In genomic region chr18:25164211-25164836, GRCh38 we compare ENCODE assay signal across 9 cellular contexts.
DNase-seq lines count a peak whose midpoint lies in the region; ATAC-seq and TF ChIP-seq lines count a peak whose summit lies in the region.
"Had no signal": no experiment of that assay in that cellular context is flagged by ENCODE, and none has a peak within 500 bp of the region (broad histone marks: within the 10 kb centered on the region; RNA-seq: fewer than 3 reads in every experiment).

No MANE protein-coding gene starts in this region.

- peaks cover 15% of the 10 kb centered on the region for H3K27me3 Mint-ChIP-seq in CD4-positive, CD25-positive, alpha-beta regulatory T cell

- no peaks in the 10 kb centered on the region for H3K36me3 Mint-ChIP-seq in CD4-positive, CD25-positive, alpha-beta regulatory T cell
- H3K36me3 Mint-ChIP-seq: activated naive CD4-positive, alpha-beta T cell treated with anti-CD3 and anti-CD28 coated beads, Interleukin-2, amount 50 U/mL, for 72 hours had no signal

- ATAC-seq in CD4-positive, CD25-positive, alpha-beta regulatory T cell (ENCODE audit: low read depth in 2 of 2), result no peak
- ATAC-seq in GM19455 (IDR thresholded peaks at IDR 0.05; ENCODE audit: unreplicated experiment) (peak; percentile 27), HG03558 (IDR thresholded peaks at IDR 0.05; ENCODE audit: extremely low read depth, unreplicated experiment) (peak; percentile 13)

- CTCF ChIA-PET in RWPE1 (lab: Yijun Ruan, JAX), result interaction anchor here (0.6 kb wide), 1 partner anchor 50 kb away, joined by 3 read pairs; no protein-coding TSS in a partner anchor

- H3K9me3 Mint-ChIP-seq in CD4-positive, CD25-positive, alpha-beta regulatory T cell, result peaks cover 0 to 2% (median 0%) of the 10 kb centered on the region in 7 donors
- H3K9me3 Mint-ChIP-seq: activated naive CD4-positive, alpha-beta T cell treated with anti-CD3 and anti-CD28 coated beads, Interleukin-2, amount 50 U/mL, for 72 hours had no signal

- H3K4me1 ChIP-seq in CD4-positive, CD25-positive, alpha-beta regulatory T cell (ENCODE audit: control insufficient read depth, insufficient read depth, low read length, poor library complexity, severe bottlenecking), result no peaks in the 10 kb centered on the region

- TF ChIP-seq CTCF in fibroblast of mammary gland (conservative IDR thresholded peaks at IDR 0.05; ENCODE audit: control insufficient read depth, insufficient read depth, low read depth, low read length) (no peak), RWPE1 (conservative IDR thresholded peaks at IDR 0.05; ENCODE audit: low read depth) (no peak)

- H3K36me3 ChIP-seq in CD4-positive, CD25-positive, alpha-beta regulatory T cell (ENCODE audit: control insufficient read depth, insufficient read depth, low read length), result no peaks in the 10 kb centered on the region

- peaks cover 0 to 16% (median 4%) of the 10 kb centered on the region in 4 donors for H3K4me1 Mint-ChIP-seq in CD4-positive, CD25-positive, alpha-beta regulatory T cell

- no peak overlapping the region for H3K27ac ChIP-seq in CD4-positive, CD25-positive, alpha-beta regulatory T cell (ENCODE audit: insufficient read depth, low read length, poor library complexity, severe bottlenecking)
- no peak overlapping the region for H3K27ac ChIP-seq in RWPE1

- peak overlapping the region in 1 of 3 donors; percentile 37 for H3K27ac Mint-ChIP-seq in CD4-positive, CD25-positive, alpha-beta regulatory T cell
- H3K27ac Mint-ChIP-seq: activated naive CD4-positive, alpha-beta T cell treated with anti-CD3 and anti-CD28 coated beads, Interleukin-2, amount 50 U/mL, for 72 hours had no signal

- H3K27me3 ChIP-seq in CD4-positive, CD25-positive, alpha-beta regulatory T cell (ENCODE audit: control insufficient read depth, insufficient read depth, low read length), result no peaks in the 10 kb centered on the region

- no peak for DNase-seq in CD4-positive, CD25-positive, alpha-beta regulatory T cell
- DNase-seq in fibroblast of mammary gland (ENCODE audit: low read depth) (no peak), GM19240 (ENCODE audit: insufficient read length, low spot score) (no peak), NCI-H1048 (lab: John Stamatoyannopoulos, UW) (no peak), RWPE1 (ENCODE audit: low spot score) (no peak)
- no peak for DNase-seq in central memory CD4-positive, alpha-beta T cell

- no peaks in the 10 kb centered on the region for H3K9me3 ChIP-seq in CD4-positive, CD25-positive, alpha-beta regulatory T cell (ENCODE audit: control insufficient read depth in 2 of 2, low read length in 2 of 2)

- H3K4me3 ChIP-seq in CD4-positive, CD25-positive, alpha-beta regulatory T cell (ENCODE audit: low read depth, low read length), result peak overlapping the region; percentile 51
- H3K4me3 ChIP-seq in fibroblast of mammary gland (ENCODE audit: control insufficient read depth, low read depth, low read length), result peak overlapping the region; percentile 14

- POLR2A ChIA-PET in RWPE1 (lab: Yijun Ruan, JAX; ENCODE audit: low non-redundant PET), result no interaction called here

- H3K4me3 Mint-ChIP-seq in CD4-positive, CD25-positive, alpha-beta regulatory T cell, result peak overlapping the region in 3 of 4 donors; percentile 49 to 76 (median 60)

Comparison
In these comparisons a context has a peak if more than half of its experiments do, and no peak if none do; other contexts are left out.
1. ATAC-seq: peak in GM19455 (single experiment) and HG03558 (single experiment); none in CD4-positive, CD25-positive, alpha-beta regulatory T cell (0 of 2).